ENCODE assay signal across 1 cellular context in genomic region chr19:39445258-39446071, GRCh38.
TF ChIP-seq lines count a peak whose summit lies in the region.

TSS of gene SUPT5H (plus strand) at chr19:39445582. CDS start at chr19:39445891, 309 bp downstream.

TF ChIP-seq in HepG2, 621 proteins besides CTCF, POLR2A, EP300 and RAD21 (continued from another document and continues in another):
- TF ChIP-seq ZFP91 (CRISPR knock-in tag; IDR thresholded peaks at IDR 0.05; ENCODE audit: borderline replicate concordance) (peak; percentile 85), RARG (CRISPR knock-in tag; IDR thresholded peaks at IDR 0.05; ENCODE audit: low read depth) (no peak), PRDM15 (CRISPR knock-in tag; IDR thresholded peaks at IDR 0.05) (no peak), SP140L (CRISPR knock-in tag; IDR thresholded peaks at IDR 0.05; ENCODE audit: borderline replicate concordance) (0 out of 2 replicates have a peak, but pooled peaks have one; percentile 36), DRAP1 (CRISPR knock-in tag; IDR thresholded peaks at IDR 0.05) (peak; percentile 92), RBFOX2 (IDR thresholded peaks at IDR 0.05; ENCODE audit: low read depth, low read length) (peak; percentile 92), HBP1 (CRISPR knock-in tag; IDR thresholded peaks at IDR 0.05; ENCODE audit: low read depth) (peak; percentile 67; the same call in 1 of the 2 replicates), HNRNPL (IDR thresholded peaks at IDR 0.05; ENCODE audit: low read depth, low read length) (peak; percentile 83; the same call in 1 of the 2 replicates), NONO (IDR thresholded peaks at IDR 0.05) (no peak), NONO (CRISPR knock-in tag; conservative IDR thresholded peaks at IDR 0.05) (peak; percentile 96), PPARG (CRISPR knock-in tag; conservative IDR thresholded peaks at IDR 0.05) (peak; percentile 70), ZNF451 (CRISPR knock-in tag; IDR thresholded peaks at IDR 0.05) (peak; percentile 93), ZNF703 (CRISPR knock-in tag; IDR thresholded peaks at IDR 0.05; ENCODE audit: borderline replicate concordance) (no peak), ZBTB25 (CRISPR knock-in tag; IDR thresholded peaks at IDR 0.05) (no peak; the same call in 1 of the 2 replicates), ZNF274 (CRISPR knock-in tag; IDR thresholded peaks at IDR 0.05) (peak; percentile 86; the same call in 1 of the 2 replicates), ZNF362 (CRISPR knock-in tag; IDR thresholded peaks at IDR 0.05; ENCODE audit: borderline replicate concordance) (peak; percentile 73; the same call in 1 of the 2 replicates), ZNF382 (CRISPR knock-in tag; IDR thresholded peaks at IDR 0.05; ENCODE audit: borderline replicate concordance) (no peak), RFX3 (CRISPR knock-in tag; IDR thresholded peaks at IDR 0.05) (no peak), KDM3A (CRISPR knock-in tag; IDR thresholded peaks at IDR 0.05; ENCODE audit: low read depth) (peak; percentile 76; the same call in 1 of the 2 replicates), NFIB (CRISPR knock-in tag; IDR thresholded peaks at IDR 0.05; ENCODE audit: borderline replicate concordance) (no peak), GLMP (CRISPR knock-in tag; IDR thresholded peaks at IDR 0.05; ENCODE audit: borderline replicate concordance) (no peak), FIP1L1 (IDR thresholded peaks at IDR 0.05; ENCODE audit: borderline replicate concordance, insufficient read depth, low read depth, low read length) (no peak), CCAR2 (optimal IDR thresholded peaks at IDR 0.05; ENCODE audit: low read depth, low read length) (no peak), AKNA (CRISPR knock-in tag; IDR thresholded peaks at IDR 0.05; ENCODE audit: borderline replicate concordance) (no peak), TOE1 (CRISPR knock-in tag; IDR thresholded peaks at IDR 0.05) (peak; percentile 40; the same call in 1 of the 2 replicates), CBFB (CRISPR knock-in tag; IDR thresholded peaks at IDR 0.05) (0 out of 2 replicates have a peak, but pooled peaks have one; percentile 40), ZBTB3 (CRISPR knock-in tag; IDR thresholded peaks at IDR 0.05; ENCODE audit: borderline replicate concordance, low read depth) (no peak), ZNF576 (CRISPR knock-in tag; IDR thresholded peaks at IDR 0.05) (no peak), SIX4 (CRISPR knock-in tag; IDR thresholded peaks at IDR 0.05) (0 out of 2 replicates have a peak, but pooled peaks have one; percentile 48), HOMEZ (CRISPR knock-in tag; IDR thresholded peaks at IDR 0.05; ENCODE audit: low read depth) (0 out of 2 replicates have a peak, but pooled peaks have one; percentile 79), CERS6 (CRISPR knock-in tag; IDR thresholded peaks at IDR 0.05) (no peak), ZUFSP (CRISPR knock-in tag; IDR thresholded peaks at IDR 0.05; ENCODE audit: borderline replicate concordance) (no peak), ZMYM2 (CRISPR knock-in tag; IDR thresholded peaks at IDR 0.05) (no peak), ZBTB7A (CRISPR knock-in tag; IDR thresholded peaks at IDR 0.05) (peak; percentile 44; the same call in 1 of the 2 replicates), CEBPG (CRISPR knock-in tag; IDR thresholded peaks at IDR 0.05) (peak; percentile 36), ZNF143 (CRISPR knock-in tag; IDR thresholded peaks at IDR 0.05) (peak; percentile 87), ZNF792 (CRISPR knock-in tag; IDR thresholded peaks at IDR 0.05) (0 out of 2 replicates have a peak, but pooled peaks have one; percentile 38)
